Comparison of ENCODE assay signal across 12 cellular contexts in genomic region chr14:87131879-87132278, GRCh38.
DNase-seq lines count a peak whose midpoint lies in the region; ATAC-seq and TF ChIP-seq lines count a peak whose summit lies in the region.
"Had no signal": no experiment of that assay in that cellular context is flagged by ENCODE, and none has a peak within 500 bp of the region (broad histone marks: within the 10 kb centered on the region; RNA-seq: fewer than 3 reads in every experiment).

No MANE protein-coding gene starts in this region.

- in situ Hi-C loops in Caki2 (cut with HindIII; ENCODE audit: low pct_unique_long_range_greater_than_20kb, low sequenced_read_pairs) (no loop called here), astrocyte of the spinal cord (cut with HindIII; ENCODE audit: low sequenced_read_pairs) (no loop called here)

- TF ChIP-seq CTCF in astrocyte of the spinal cord (IDR thresholded peaks at IDR 0.05; ENCODE audit: low read depth, low read length) (no peak), lung (IDR thresholded peaks at IDR 0.05; ENCODE audit: control extremely low read depth, extremely low read depth) (no peak), testis (IDR thresholded peaks at IDR 0.05) (no peak), suprapubic skin (IDR thresholded peaks at IDR 0.05) (no peak)

- TF ChIP-seq POLR2A in testis (IDR thresholded peaks at IDR 0.05) (no peak), suprapubic skin (IDR thresholded peaks at IDR 0.05) (no peak)

- H3K36me3 ChIP-seq in lung (ENCODE audit: control insufficient read depth in 2 of 2, insufficient read depth in 2 of 2, low read length in 2 of 2) (no peaks in the 10 kb centered on the region), testis (ENCODE audit: low read depth, missing control alignments) (no peaks in the 10 kb centered on the region), suprapubic skin (no peaks in the 10 kb centered on the region)

- no peaks in the 10 kb centered on the region for H3K9me3 ChIP-seq in lung (ENCODE audit: control insufficient read depth in 2 of 2, insufficient read depth in 1 of 2, low read length in 1 of 2)
- no peaks in the 10 kb centered on the region for H3K9me3 ChIP-seq in testis
- no peaks in the 10 kb centered on the region for H3K9me3 ChIP-seq in suprapubic skin

- H3K27ac ChIP-seq in lung (ENCODE audit: low read depth in 1 of 2, low read length in 1 of 2) (no peak overlapping the region), testis (no peak overlapping the region), suprapubic skin (no peak overlapping the region)
- H3K27ac ChIP-seq: KMS-11 had no signal

- no peak for TF ChIP-seq EP300 in suprapubic skin (IDR thresholded peaks at IDR 0.05)

- ATAC-seq in lung (ENCODE audit: insufficient read depth, low FRiP score) (peak; percentile 19), GM18907 (IDR thresholded peaks at IDR 0.05; ENCODE audit: unreplicated experiment) (no peak), HG03045 (IDR thresholded peaks at IDR 0.05; ENCODE audit: unreplicated experiment) (no peak)
- ATAC-seq: GM12878 had no signal

- H3K27me3 ChIP-seq in lung (ENCODE audit: control insufficient read depth, insufficient read depth): no peaks in the 10 kb centered on the region
- H3K27me3 ChIP-seq in testis: no peaks in the 10 kb centered on the region
- H3K27me3 ChIP-seq in suprapubic skin: no peaks in the 10 kb centered on the region

- 32 to 42% methylated on average over 5 of the region's 5 CpGs for WGBS in lung, 2 donors
- 25 to 26% methylated on average over 5 of the region's 5 CpGs for WGBS in testis, 2 donors
- 29% methylated on average over 5 of the region's 5 CpGs for WGBS in suprapubic skin

- no peaks in the 10 kb centered on the region for H3K4me1 ChIP-seq in lung (ENCODE audit: control insufficient read depth in 2 of 2, insufficient read depth in 2 of 2, low read length in 2 of 2)
- H3K4me1 ChIP-seq in testis: no peaks in the 10 kb centered on the region
- no peaks in the 10 kb centered on the region for H3K4me1 ChIP-seq in suprapubic skin

- DNase-seq in Caki2 (ENCODE audit: low read depth): peak; percentile 47
- peak; percentile 76 for DNase-seq in NCI-H2171 (lab: John Stamatoyannopoulos, UW)
- peak; percentile 40 for DNase-seq in astrocyte of the spinal cord (ENCODE audit: low read depth, low spot score)
- DNase-seq in lung (ENCODE audit: low spot score): no peak
- DNase-seq in testis: no peak
- DNase-seq in suprapubic skin (ENCODE audit: low spot score in 2 of 2): no peak
- DNase-seq: activated CD8-positive, alpha-beta memory T cell treated with anti-CD3 and anti-CD28 coated beads, Interleukin-2, amount 50 U/mL, for 4 hours; T-helper 9 cell had no signal

- no peak overlapping the region for H3K4me3 ChIP-seq in astrocyte of the spinal cord (ENCODE audit: low read depth, low read length)
- no peak overlapping the region for H3K4me3 ChIP-seq in lung
- H3K4me3 ChIP-seq in testis: no peak overlapping the region
- no peak overlapping the region for H3K4me3 ChIP-seq in suprapubic skin
- H3K4me3 ChIP-seq: GM12878 had no signal

- intact Hi-C loops in testis (cut with DNase I; ENCODE audit: low total_unique reads): no loop called here

Comparison
In these comparisons a context has a peak if more than half of its experiments do, and no peak if none do; other contexts are left out.
1. DNase-seq: peak in Caki2 (single experiment), NCI-H2171 (single experiment) and astrocyte of the spinal cord (single experiment); none in lung (single experiment), testis (single experiment) and suprapubic skin (0 of 2).